Comparison of ENCODE assay signal across 1 cellular context in the genomic region with DNA sequence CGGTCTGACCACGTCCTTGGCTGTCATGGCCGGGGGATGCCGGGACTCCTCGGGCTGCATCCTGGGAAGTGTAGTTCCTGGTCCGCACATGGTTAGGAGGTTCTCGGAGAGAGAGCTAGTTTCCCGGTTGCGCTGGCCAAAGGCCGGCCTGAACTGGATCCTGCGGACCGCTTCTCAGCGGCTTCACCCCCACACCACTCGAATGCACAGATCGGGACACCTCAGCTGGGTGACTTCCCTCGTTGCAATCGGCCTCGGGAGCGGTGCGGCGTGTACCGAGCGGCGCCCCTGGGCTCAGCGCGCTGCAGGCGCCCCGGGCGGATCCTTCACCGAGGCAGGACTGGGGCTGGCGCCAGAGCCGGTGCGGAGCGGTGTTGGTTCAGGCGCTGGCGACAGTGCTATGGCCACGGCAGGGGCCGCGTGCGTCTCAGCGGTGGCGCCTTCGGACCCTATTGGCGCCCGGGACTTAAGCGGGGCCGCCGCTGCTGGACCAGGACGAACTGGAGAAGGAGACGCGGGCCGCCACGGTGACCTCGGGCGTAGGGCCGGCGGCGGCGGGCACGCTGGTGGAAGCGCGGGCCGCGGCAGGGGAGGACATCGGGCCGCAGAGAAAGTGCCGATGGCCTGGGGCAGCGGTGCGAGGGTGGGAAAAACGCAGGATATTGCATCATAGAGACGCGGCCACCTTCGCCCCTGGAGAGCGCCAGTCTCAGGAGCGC.
TF ChIP-seq lines count a peak whose summit lies in the region.

No MANE protein-coding gene starts in this region.

TF ChIP-seq in liver, 16 proteins besides CTCF, POLR2A, EP300 and RAD21 (continued from another document):
- TF ChIP-seq, protein P1, sequence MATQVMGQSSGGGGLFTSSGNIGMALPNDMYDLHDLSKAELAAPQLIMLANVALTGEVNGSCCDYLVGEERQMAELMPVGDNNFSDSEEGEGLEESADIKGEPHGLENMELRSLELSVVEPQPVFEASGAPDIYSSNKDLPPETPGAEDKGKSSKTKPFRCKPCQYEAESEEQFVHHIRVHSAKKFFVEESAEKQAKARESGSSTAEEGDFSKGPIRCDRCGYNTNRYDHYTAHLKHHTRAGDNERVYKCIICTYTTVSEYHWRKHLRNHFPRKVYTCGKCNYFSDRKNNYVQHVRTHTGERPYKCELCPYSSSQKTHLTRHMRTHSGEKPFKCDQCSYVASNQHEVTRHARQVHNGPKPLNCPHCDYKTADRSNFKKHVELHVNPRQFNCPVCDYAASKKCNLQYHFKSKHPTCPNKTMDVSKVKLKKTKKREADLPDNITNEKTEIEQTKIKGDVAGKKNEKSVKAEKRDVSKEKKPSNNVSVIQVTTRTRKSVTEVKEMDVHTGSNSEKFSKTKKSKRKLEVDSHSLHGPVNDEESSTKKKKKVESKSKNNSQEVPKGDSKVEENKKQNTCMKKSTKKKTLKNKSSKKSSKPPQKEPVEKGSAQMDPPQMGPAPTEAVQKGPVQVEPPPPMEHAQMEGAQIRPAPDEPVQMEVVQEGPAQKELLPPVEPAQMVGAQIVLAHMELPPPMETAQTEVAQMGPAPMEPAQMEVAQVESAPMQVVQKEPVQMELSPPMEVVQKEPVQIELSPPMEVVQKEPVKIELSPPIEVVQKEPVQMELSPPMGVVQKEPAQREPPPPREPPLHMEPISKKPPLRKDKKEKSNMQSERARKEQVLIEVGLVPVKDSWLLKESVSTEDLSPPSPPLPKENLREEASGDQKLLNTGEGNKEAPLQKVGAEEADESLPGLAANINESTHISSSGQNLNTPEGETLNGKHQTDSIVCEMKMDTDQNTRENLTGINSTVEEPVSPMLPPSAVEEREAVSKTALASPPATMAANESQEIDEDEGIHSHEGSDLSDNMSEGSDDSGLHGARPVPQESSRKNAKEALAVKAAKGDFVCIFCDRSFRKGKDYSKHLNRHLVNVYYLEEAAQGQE (IDR thresholded peaks at IDR 0.05), result no peak
- TF ChIP-seq SP1 (IDR thresholded peaks at IDR 0.05), result no peak
- TF ChIP-seq JUND (IDR thresholded peaks at IDR 0.05), result no peak
